34 cellular contexts compared by ENCODE assay signal in genomic region chr18:75730249-75730648, GRCh38.
"Had no signal": no experiment of that assay in that cellular context is flagged by ENCODE, and none has a peak within 500 bp of the region (broad histone marks: within the 10 kb centered on the region; RNA-seq: fewer than 3 reads in every experiment).

No MANE protein-coding gene starts in this region.

- H3K4me2 ChIP-seq: KMS-11 had no signal

- DNase-seq: Karpas-422, Kasumi-1, KG1, MG63, MM.1S, MV-4-11, NCI-H1048, NCI-H1092, NCI-H1092 treated with DMSO at 0.1 percent for 48 hours, NCI-H1105, NCI-H1105 treated with DMSO at 0.1 percent for 48 hours, NCI-H1417, NCI-H1417 treated with DMSO at 0.1 percent for 48 hours, NCI-H1436, NCI-H1436 treated with DMSO at 0.1 percent for 48 hours, NCI-H146, NCI-H1694, NCI-H1694 treated with DMSO at 0.1 percent for 48 hours, NCI-H187, NCI-H187 treated with DMSO at 0.1 percent for 48 hours, NCI-H1930, NCI-H2029, NCI-H2029 treated with DMSO at 0.1 percent for 48 hours, NCI-H2081, NCI-H2081 treated with DMSO at 0.1 percent for 48 hours, NCI-H2107, NCI-H2171, NCI-H2171 treated with DMSO at 0.1 percent for 48 hours, NCI-H2227 treated with DMSO at 0.1 percent for 48 hours, NCI-H226, NCI-H345, NCI-H446, NCI-H446 treated with DMSO at 0.1 percent for 48 hours had no signal

- H3K4me3 ChIP-seq: MG63 had no signal

- H3K9ac ChIP-seq: KMS-11 had no signal

- H3K27me3 ChIP-seq: MG63 had no signal

- H3K36me3 ChIP-seq: MG63 had no signal

- H3K9me3 ChIP-seq: MG63 had no signal

- H3K27ac ChIP-seq: KMS-11 had no signal
